Comparison of ENCODE assay signal across 8 cellular contexts in genomic region chr17:82751571-82752370, GRCh38. TPM values are rescaled to one million over a fixed set of nuclear protein-coding genes. Genes with fewer than 3 reads are reported as not detected.
A peak's percentile ranks its signal among the peaks of the same experiment; 100 is the strongest.
DNase-seq lines count a peak whose midpoint lies in the region; ATAC-seq, FAIRE-seq and TF ChIP-seq lines count a peak whose summit lies in the region.

TSS of gene TBCD (plus strand) at chr17:82752065. CDS start at chr17:82752194, 129 bp downstream.

- H3K9me2 ChIP-seq in OCI-LY1 (ENCODE audit: low read depth, low read length): no peaks in the 10 kb centered on the region

- in situ Hi-C loops in endometrial microvascular endothelial cells (cut with HindIII; ENCODE audit: inconsistent ontology term, low pct_unique_long_range_greater_than_20kb, low sequenced_read_pairs): no loop called here

- H3K4me1 ChIP-seq in OCI-LY1 (ENCODE audit: insufficient read depth, low read length, severe bottlenecking): peaks cover 21% of the 10 kb centered on the region

- peak within 1 kb of the TSS; percentile 79 for H3K4me3 Mint-ChIP-seq in mesothelial cell of epicardium

- H3K4me3 ChIP-seq in OCI-LY1 (ENCODE audit: low read depth, low read length, poor library complexity, severe bottlenecking): peak within 1 kb of the TSS; percentile 93

- no peaks in the 10 kb centered on the region for H3K27me3 ChIP-seq in OCI-LY1 (ENCODE audit: insufficient read depth, low read length)

- H3K36me3 Mint-ChIP-seq in mesothelial cell of epicardium: peaks cover 14% of the 10 kb centered on the region

- H3K27ac ChIP-seq in OCI-LY1 (ENCODE audit: low read depth, low read length, poor library complexity, severe bottlenecking): peak within 1 kb of the TSS; percentile 15

- TF ChIP-seq CTCF in OCI-LY1 (IDR thresholded peaks at IDR 0.05; ENCODE audit: low read length) (no peak), mesothelial cell of epicardium (IDR thresholded peaks at IDR 0.05; ENCODE audit: unreplicated experiment) (no peak)

- H3K9ac ChIP-seq in OCI-LY1 (ENCODE audit: low read length): peak within 1 kb of the TSS; percentile 87

- peaks cover 12% of the 10 kb centered on the region for H3K9me3 Mint-ChIP-seq in mesothelial cell of epicardium

- 0 out of 2 replicates have a peak, but pooled peaks cover 6% of the 10 kb centered on the region for H3K9me3 ChIP-seq in OCI-LY1 (ENCODE audit: low read length)

- no peaks in the 10 kb centered on the region for H3F3A ChIP-seq in OCI-LY1 (ENCODE audit: insufficient read depth, low read length)

- H3K4me1 Mint-ChIP-seq in mesothelial cell of epicardium: peaks cover 35% of the 10 kb centered on the region

- H3K27me3 Mint-ChIP-seq in mesothelial cell of epicardium (ENCODE audit: low read depth): no peaks in the 10 kb centered on the region

- H4K20me1 ChIP-seq in OCI-LY1 (ENCODE audit: insufficient read depth, low read length): no peaks in the 10 kb centered on the region

- DNase-seq in COLO668 (lab: John Stamatoyannopoulos, UW; ENCODE audit: unreplicated experiment): peak; percentile 90
- DNase-seq in HTR-8/SVneo (ENCODE audit: insufficient read length, low spot score): peak; percentile 83
- DNase-seq in activated CD8-positive, alpha-beta memory T cell treated with anti-CD3 and anti-CD28 coated beads, Interleukin-2, amount 50 U/mL, for 4 hours: peak; percentile 88
- peak; percentile 93 to 96 for DNase-seq in mesothelial cell of epicardium (ENCODE audit: low spot score in 2 of 2, unreplicated experiment in 2 of 2)
- peak; percentile 82 for DNase-seq in stimulated activated CD8-positive, alpha-beta memory T cell treated with anti-CD3 and anti-CD28 coated beads, Interleukin-15, amount 100 ng/mL, for 24 hours (ENCODE audit: low read depth)

- H3K27ac Mint-ChIP-seq in mesothelial cell of epicardium: peak within 1 kb of the TSS; percentile 40

- ATAC-seq in GM21367 (IDR thresholded peaks at IDR 0.05; ENCODE audit: unreplicated experiment): peak; percentile 60

- peaks cover 6% of the 10 kb centered on the region; the same call in 1 of the 2 replicates for H3K36me3 ChIP-seq in OCI-LY1 (ENCODE audit: insufficient read depth, low read length)

- H2AFZ ChIP-seq in OCI-LY1 (ENCODE audit: low read length): no peak within 1 kb of the TSS

- peak within 1 kb of the TSS; percentile 98 for H3K4me2 ChIP-seq in OCI-LY1 (ENCODE audit: low read length)

- FAIRE-seq in HTR-8/SVneo (lab: Jason Lieb, UNC): peak; percentile 33

- no peaks in the 10 kb centered on the region; the same call in none of the 2 replicates for H3K79me2 ChIP-seq in OCI-LY1 (ENCODE audit: insufficient read depth, low read length)

RNA-seq across cellular contexts. Expression of gene TBCD, which starts in this region (rescaled TPM):
- total RNA-seq in endometrial microvascular endothelial cells (ENCODE audit: inconsistent ontology term) (88.0 TPM), mesothelial cell of epicardium (102 to 117 TPM (median 103 TPM) in 3 replicates)

Comparison
In these comparisons a context has a peak if more than half of its experiments do, and no peak if none do; other contexts are left out.
1. Peak in every context shown above with its lines: DNase-seq, ATAC-seq, H3K4me3 ChIP-seq and H3K27ac ChIP-seq.